ENCODE assay signal across 8 cellular contexts in the genomic region with DNA sequence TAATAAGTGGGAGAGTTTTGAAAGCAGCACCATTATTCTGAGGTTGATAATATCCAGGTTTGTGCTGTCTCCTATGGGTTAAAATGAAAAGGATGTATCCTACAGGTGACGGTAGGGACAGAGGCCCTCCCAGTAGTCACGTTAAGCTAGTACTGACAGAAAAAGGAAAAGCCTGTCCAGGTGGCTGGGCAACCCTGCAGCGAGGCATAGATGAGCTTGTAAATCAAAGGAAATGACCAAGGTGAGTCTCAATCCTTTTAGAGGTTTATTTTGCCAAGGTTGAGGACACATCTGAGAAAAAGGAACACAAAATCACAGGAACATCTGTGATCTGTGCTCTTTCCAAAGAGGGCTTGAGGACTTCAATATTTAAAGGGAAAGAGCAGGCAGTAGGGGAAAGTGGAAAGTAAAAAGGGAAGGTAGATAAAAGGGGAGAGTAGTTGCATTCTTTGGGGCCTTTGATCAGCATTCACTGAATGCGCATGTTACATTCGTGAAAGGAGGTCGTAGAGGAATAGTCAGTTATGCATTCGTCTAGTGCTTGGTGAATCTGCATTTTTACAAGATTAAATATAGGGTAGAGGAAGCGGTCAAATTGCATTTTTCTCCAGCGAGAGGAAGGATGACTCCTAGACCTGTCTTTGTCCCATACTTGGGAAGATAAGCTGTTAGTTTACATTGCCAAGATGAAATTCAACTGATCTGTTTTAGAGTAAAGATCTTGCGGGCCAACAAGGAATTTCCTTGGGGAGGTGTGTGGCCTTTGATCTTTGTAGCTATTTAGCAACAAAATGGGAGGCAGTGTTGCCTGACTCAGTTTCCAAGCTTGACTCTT. TPM values are rescaled to one million over a fixed set of nuclear protein-coding genes. Genes with fewer than 3 reads are reported as not detected.
A peak's percentile ranks its signal among the peaks of the same experiment; 100 is the strongest.
DNase-seq lines count a peak whose midpoint lies in the region; ATAC-seq and TF ChIP-seq lines count a peak whose summit lies in the region.

No MANE protein-coding gene starts in this region.

- no peak for DNase-seq in BE2C
- no peak for DNase-seq in chondrocyte (ENCODE audit: low spot score)
- DNase-seq in naive thymus-derived CD4-positive, alpha-beta T cell = no peak
- DNase-seq in dermis blood vessel endothelial cell = no peak
- DNase-seq in NCI-H69 (lab: John Stamatoyannopoulos, UW) = no peak
- DNase-seq in left colon = no peak

- no peaks in the 10 kb centered on the region for H3K9me3 Mint-ChIP-seq in chondrocyte (ENCODE audit: low read depth)
- no peaks in the 10 kb centered on the region for H3K9me3 Mint-ChIP-seq in naive thymus-derived CD4-positive, alpha-beta T cell

- no peak for ATAC-seq in naive thymus-derived CD4-positive, alpha-beta T cell
- no peak for ATAC-seq in left colon
- ATAC-seq in HG03135 (IDR thresholded peaks at IDR 0.05; ENCODE audit: unreplicated experiment) = no peak

- peaks cover 8% of the 10 kb centered on the region for H3K36me3 Mint-ChIP-seq in chondrocyte (ENCODE audit: low read depth)
- peaks cover 4 to 11% (median 7%) of the 10 kb centered on the region in 5 donors for H3K36me3 Mint-ChIP-seq in naive thymus-derived CD4-positive, alpha-beta T cell

- peaks cover 20% of the 10 kb centered on the region; the same call in 1 of the 2 replicates for H3K79me2 ChIP-seq in KMS-11 (ENCODE audit: insufficient read depth, low read depth)

- peak overlapping the region; percentile 92 for H3K4me2 ChIP-seq in KMS-11

- CTCF ChIA-PET in naive thymus-derived CD4-positive, alpha-beta T cell (lab: Charles Lee) = interaction anchor here (0.8 to 2.1 kb wide), 5 partner anchors 17 to 527 kb away, joined by 3 to 7 read pairs (median 4); no protein-coding TSS in a partner anchor

- peak overlapping the region; percentile 96 for H3K27ac Mint-ChIP-seq in chondrocyte (ENCODE audit: unreplicated experiment)
- H3K27ac Mint-ChIP-seq in naive thymus-derived CD4-positive, alpha-beta T cell = peak overlapping the region; percentile 85 to 97 (median 96)

- H3K27ac ChIP-seq in KMS-11 = peak overlapping the region; percentile 71; the same call in 1 of the 2 replicates
- peak overlapping the region; percentile 89 for H3K27ac ChIP-seq in naive thymus-derived CD4-positive, alpha-beta T cell (ENCODE audit: low read depth, low read length)

- intact Hi-C loops in naive thymus-derived CD4-positive, alpha-beta T cell (cut with micrococcal nuclease) = loop anchor here in 1 of 2 donors (1.0 kb wide), 1 partner anchor 21 kb away; a partner anchor contains a TSS
- intact Hi-C loops in left colon (cut with DNase I, micrococcal nuclease) = no loop called here

- no peaks in the 10 kb centered on the region for H3K9me3 ChIP-seq in BE2C
- no peaks in the 10 kb centered on the region for H3K9me3 ChIP-seq in naive thymus-derived CD4-positive, alpha-beta T cell (ENCODE audit: control insufficient read depth in 2 of 3, low read length in 3 of 3)

- H3K4me1 Mint-ChIP-seq in chondrocyte (ENCODE audit: low read depth) = peaks cover 37% of the 10 kb centered on the region
- H3K4me1 Mint-ChIP-seq in naive thymus-derived CD4-positive, alpha-beta T cell = peaks cover 33 to 47% (median 39%) of the 10 kb centered on the region in 7 donors

- peaks cover 8% of the 10 kb centered on the region for H3K4me1 ChIP-seq in BE2C
- H3K4me1 ChIP-seq in KMS-11 (ENCODE audit: low read depth, poor library complexity, severe bottlenecking) = peaks cover 25% of the 10 kb centered on the region
- H3K4me1 ChIP-seq in naive thymus-derived CD4-positive, alpha-beta T cell (ENCODE audit: control insufficient read depth in 2 of 2, insufficient read depth in 2 of 2, low read length in 2 of 2) = peaks cover 9 to 23% of the 10 kb centered on the region in 2 donors

- H3K27me3 ChIP-seq in BE2C = no peaks in the 10 kb centered on the region
- no peaks in the 10 kb centered on the region for H3K27me3 ChIP-seq in KMS-11 (ENCODE audit: insufficient read depth, low read depth)
- H3K27me3 ChIP-seq in naive thymus-derived CD4-positive, alpha-beta T cell (ENCODE audit: control insufficient read depth in 2 of 2, insufficient read depth in 2 of 2, low read length in 2 of 2) = no peaks in the 10 kb centered on the region

- H3K27me3 Mint-ChIP-seq in chondrocyte (ENCODE audit: low read depth) = no peaks in the 10 kb centered on the region
- peaks cover 0 to 20% (median 0%) of the 10 kb centered on the region in 5 donors for H3K27me3 Mint-ChIP-seq in naive thymus-derived CD4-positive, alpha-beta T cell

- peak overlapping the region; percentile 91 for H3K4me3 Mint-ChIP-seq in chondrocyte (ENCODE audit: unreplicated experiment)
- peak overlapping the region; percentile 84 to 100 (median 96) for H3K4me3 Mint-ChIP-seq in naive thymus-derived CD4-positive, alpha-beta T cell

- H2AFZ ChIP-seq in KMS-11 (ENCODE audit: low read depth) = peak overlapping the region; percentile 98

- TF ChIP-seq CTCF in BE2C (IDR thresholded peaks at IDR 0.05; ENCODE audit: low read depth, low read length) = no peak
- TF ChIP-seq CTCF in KMS-11 (conservative IDR thresholded peaks at IDR 0.05; ENCODE audit: low read depth, low read length) = no peak
- TF ChIP-seq CTCF in chondrocyte (IDR thresholded peaks at IDR 0.05) = no peak

- POLR2A ChIA-PET in naive thymus-derived CD4-positive, alpha-beta T cell (lab: Charles Lee) = interaction anchor here (0.7 to 7.4 kb wide), 5 partner anchors 9 to 132 kb away, joined by 3 to 68 read pairs (median 16); a partner anchor contains a TSS

- H3K36me3 ChIP-seq in BE2C (peaks cover 11% of the 10 kb centered on the region), KMS-11 (ENCODE audit: insufficient read depth) (no peaks in the 10 kb centered on the region)
- peaks cover 0 to 18% (median 0%) of the 10 kb centered on the region in 3 experiments for H3K36me3 ChIP-seq in naive thymus-derived CD4-positive, alpha-beta T cell (ENCODE audit: control insufficient read depth in 2 of 3, insufficient read depth in 3 of 3, low read length in 3 of 3)

- peak overlapping the region; percentile 82 for H3K4me3 ChIP-seq in BE2C (ENCODE audit: low read depth, low read length)
- no peak overlapping the region for H3K4me3 ChIP-seq in KMS-11 (IDR thresholded peaks at IDR 0.05; ENCODE audit: insufficient read depth, low read depth, low read length)
- peak overlapping the region; percentile 83 for H3K4me3 ChIP-seq in naive thymus-derived CD4-positive, alpha-beta T cell (ENCODE audit: low read length)

- H4K20me1 ChIP-seq in KMS-11 (ENCODE audit: insufficient read depth) = no peaks in the 10 kb centered on the region

- H3K9ac ChIP-seq in KMS-11 = peak overlapping the region; percentile 93; the same call in 1 of the 2 replicates

RNA-seq across cellular contexts. Expression of a gene that starts 0.9 kb away (rescaled TPM):
- polyA plus RNA-seq in BE2C (2012; ENCODE audit: insufficient read depth, insufficient read length, low read depth) = 83.4 TPM
- total RNA-seq in chondrocyte (57.0 to 78.2 TPM (median 61.8 TPM) in 3 replicates), dermis blood vessel endothelial cell (147 and 348 TPM in 2 replicates), left colon (10 to 100 TPM; 67.5 to 71.2 TPM)
- total RNA-seq in naive thymus-derived CD4-positive, alpha-beta T cell = 100 to 1,000 TPM in 1 of 5 experiments, 10 to 100 TPM in 4; 28.1 to 129 (median 49.1) TPM
- polyA plus RNA-seq in naive thymus-derived CD4-positive, alpha-beta T cell = 100 to 1,000 TPM; 116 to 141 TPM

RNA-seq across cellular contexts. Expression of a gene that starts 15.2 kb away (rescaled TPM):
- 0.68 TPM for polyA plus RNA-seq in BE2C (2012; ENCODE audit: insufficient read depth, insufficient read length, low read depth)
- total RNA-seq in chondrocyte = 0.28 to 0.73 TPM (median 0.32 TPM) in 3 replicates
- total RNA-seq in naive thymus-derived CD4-positive, alpha-beta T cell = 1 to 10 TPM; 1.1 to 2.5 (median 1.4) TPM
- 1 to 10 TPM; 1.0 to 1.3 TPM for polyA plus RNA-seq in naive thymus-derived CD4-positive, alpha-beta T cell
- total RNA-seq in dermis blood vessel endothelial cell = 0.51 and 0.85 TPM in 2 replicates
- 10 to 100 TPM; 13.7 to 27.9 TPM for total RNA-seq in left colon

RNA-seq across cellular contexts. Expression of a gene that starts 21.6 kb away (rescaled TPM):
- polyA plus RNA-seq in BE2C (2012; ENCODE audit: insufficient read depth, insufficient read length, low read depth) = not detected
- total RNA-seq in chondrocyte (0.15 to 0.17 TPM in 2 of 3 replicates, not detected in the other), dermis blood vessel endothelial cell (0.23 TPM in 1 of 2 replicates, not detected in the other), left colon (under 1 TPM; 0.34 to 0.40 TPM)
- under 1 TPM in 1 of 5 experiments, not detected in 4; 0.17 TPM for total RNA-seq in naive thymus-derived CD4-positive, alpha-beta T cell
- polyA plus RNA-seq in naive thymus-derived CD4-positive, alpha-beta T cell = under 1 TPM in 1 of 2 donors, not detected in 1; 0.14 TPM
